In genomic region chr1:182430263-182431068, GRCh38 we compare ENCODE assay signal across 8 cellular contexts. TPM values are rescaled to one million over a fixed set of nuclear protein-coding genes. Genes with fewer than 3 reads are reported as not detected.
A peak's percentile ranks its signal among the peaks of the same experiment; 100 is the strongest.
DNase-seq lines count a peak whose midpoint lies in the region; ATAC-seq and TF ChIP-seq lines count a peak whose summit lies in the region.

No MANE protein-coding gene starts in this region.

- no peaks in the 10 kb centered on the region for H3K9me2 ChIP-seq in PC-9 (ENCODE audit: insufficient read depth)

- no peaks in the 10 kb centered on the region for H4K20me1 ChIP-seq in PC-9 (ENCODE audit: insufficient read depth)

- no peak overlapping the region for H3K4me3 ChIP-seq in PC-9

- H3K79me2 ChIP-seq in PC-9 (ENCODE audit: low read depth), result no peaks in the 10 kb centered on the region

- no peak overlapping the region; the same call in 1 of the 2 replicates for H2AFZ ChIP-seq in PC-9

- no peaks in the 10 kb centered on the region for H3K9me3 Mint-ChIP-seq in activated T-cell treated with anti-CD3 and anti-CD28 coated beads, Interleukin-2, amount 50 U/mL, for 72 hours

- peak; percentile 30 for DNase-seq in activated T-cell treated with anti-CD3 and anti-CD28 coated beads for 24 hours (ENCODE audit: low read depth)
- no peak for DNase-seq in activated T-cell treated with anti-CD3 and anti-CD28 coated beads, Interleukin-2, amount 50 U/mL, for 1 hour
- DNase-seq in Kasumi-1 (lab: John Stamatoyannopoulos, UW), result peak; percentile 88 to 89
- peak; percentile 57 to 59 for DNase-seq in activated T-cell treated with anti-CD3 and anti-CD28 coated beads, Interleukin-2, amount 50 U/mL, for 72 hours
- DNase-seq in stimulated activated naive CD8-positive, alpha-beta T cell treated with anti-CD3 and anti-CD28 coated beads, Interleukin-15, Interleukin-2, amounts not matched to agents 100 U/mL and 50 U/mL, for 24 hours, result peak; percentile 50
- no peak for DNase-seq in NCI-H345 (lab: John Stamatoyannopoulos, UW)
- DNase-seq in kidney tubule cell (ENCODE audit: low spot score), result no peak
- DNase-seq in PC-9, result no peak

- no peaks in the 10 kb centered on the region for H3K4me1 ChIP-seq in PC-9 (replicated peaks; ENCODE audit: insufficient read depth)

- intact Hi-C loops in PC-9 (cut with micrococcal nuclease; ENCODE audit: unreplicated experiment), result no loop called here

- POLR2A ChIA-PET in PC-9 (lab: Charles Lee; ENCODE audit: unreplicated experiment), result no interaction called here

- no TSS peak for BruUV-seq in PC-9 (replicated peaks; lab: Mats Ljungman, UMichigan)

- ATAC-seq in activated T-cell treated with anti-CD3 and anti-CD28 coated beads, Interleukin-2, amount 50 U/mL, for 72 hours (replicated peaks in 1 of 2), result peak; percentile 88 to 91
- ATAC-seq in stimulated activated naive CD8-positive, alpha-beta T cell treated with anti-CD3 and anti-CD28 coated beads, Interleukin-15, Interleukin-2, amounts not matched to agents 100 U/mL and 50 U/mL, for 24 hours, result peak; percentile 86

- no peak overlapping the region for H3K27ac Mint-ChIP-seq in activated T-cell treated with anti-CD3 and anti-CD28 coated beads, Interleukin-2, amount 50 U/mL, for 72 hours

- no peaks in the 10 kb centered on the region for H3K27me3 ChIP-seq in PC-9 (ENCODE audit: insufficient read depth, low read depth)

- H3K27me3 Mint-ChIP-seq in activated T-cell treated with anti-CD3 and anti-CD28 coated beads, Interleukin-2, amount 50 U/mL, for 72 hours (ENCODE audit: low read depth), result no peaks in the 10 kb centered on the region

- no peaks in the 10 kb centered on the region for H3F3A ChIP-seq in PC-9 (ENCODE audit: insufficient read depth, low read depth)

- H3K4me1 Mint-ChIP-seq in activated T-cell treated with anti-CD3 and anti-CD28 coated beads, Interleukin-2, amount 50 U/mL, for 72 hours (ENCODE audit: low read depth), result peaks cover 36% of the 10 kb centered on the region

- CTCF ChIA-PET in PC-9 (lab: Charles Lee), result no interaction called here

- no peaks in the 10 kb centered on the region for H3K9me3 ChIP-seq in PC-9 (ENCODE audit: insufficient read depth, low read depth)

- no peak for TF ChIP-seq CTCF in PC-9 (conservative IDR thresholded peaks at IDR 0.05)

- no peak overlapping the region for H3K4me2 ChIP-seq in PC-9

- no peaks in the 10 kb centered on the region for H3K36me3 ChIP-seq in PC-9 (ENCODE audit: low read depth)

- peak overlapping the region; percentile 47 to 62 for H3K4me3 Mint-ChIP-seq in activated T-cell treated with anti-CD3 and anti-CD28 coated beads, Interleukin-2, amount 50 U/mL, for 72 hours

- no peak overlapping the region for H3K27ac ChIP-seq in PC-9

- no peaks in the 10 kb centered on the region for H3K36me3 Mint-ChIP-seq in activated T-cell treated with anti-CD3 and anti-CD28 coated beads, Interleukin-2, amount 50 U/mL, for 72 hours (ENCODE audit: insufficient read depth in 2 of 2)

RNA-seq across cellular contexts. Expression of gene RGSL1, which starts 19.5 kb away (rescaled TPM):
- not detected for total RNA-seq in activated T-cell treated with anti-CD3 and anti-CD28 coated beads, Interleukin-2, amount 50 U/mL, for 72 hours
- not detected in 2 replicates for total RNA-seq in PC-9 (2021)

RNA-seq across cellular contexts. Expression of gene TEDDM1, which starts 30.0 kb away (rescaled TPM):
- not detected for total RNA-seq in activated T-cell treated with anti-CD3 and anti-CD28 coated beads, Interleukin-2, amount 50 U/mL, for 72 hours
- total RNA-seq in PC-9 (2021), result not detected in 2 replicates

RNA-seq across cellular contexts. Expression of gene GLUL, which starts 38.9 kb away (rescaled TPM):
- 10 to 100 TPM; 76.6 to 96.1 TPM for total RNA-seq in activated T-cell treated with anti-CD3 and anti-CD28 coated beads, Interleukin-2, amount 50 U/mL, for 72 hours
- total RNA-seq in PC-9 (2021), result 335 and 348 TPM in 2 replicates

Comparison
In these comparisons a context has a peak if more than half of its experiments do, and no peak if none do; other contexts are left out.
1. DNase-seq: peak in activated T-cell treated with anti-CD3 and anti-CD28 coated beads for 24 hours (single experiment), Kasumi-1 (2 of 2), activated T-cell treated with anti-CD3 and anti-CD28 coated beads, Interleukin-2, amount 50 U/mL, for 72 hours (2 of 2) and stimulated activated naive CD8-positive, alpha-beta T cell treated with anti-CD3 and anti-CD28 coated beads, Interleukin-15, Interleukin-2, amounts not matched to agents 100 U/mL and 50 U/mL, for 24 hours (single experiment); none in activated T-cell treated with anti-CD3 and anti-CD28 coated beads, Interleukin-2, amount 50 U/mL, for 1 hour (single experiment), NCI-H345 (single experiment), kidney tubule cell (single experiment) and PC-9 (0 of 2).